ENCODE assay signal across 7 cellular contexts in genomic region chr1:143502038-143502437, GRCh38.
DNase-seq lines count a peak whose midpoint lies in the region; ATAC-seq, FAIRE-seq and TF ChIP-seq lines count a peak whose summit lies in the region.
"Not testable (repeated sequence)": the region's sequence is repeated elsewhere in the genome, so short reads cannot be mapped to it uniquely, and the experiment has no call there.

No MANE protein-coding gene starts in this region.

- H3K9me3 ChIP-seq in small intestine (ENCODE audit: control insufficient read depth, low read depth), result not testable (repeated sequence)

- H3K9me3 Mint-ChIP-seq in Calu3 (ENCODE audit: low read depth, unreplicated experiment) (peaks cover 22% of the 10 kb centered on the region), naive B cell (peaks cover 15 to 29% (median 24%) of the 10 kb centered on the region in 7 donors)
- H3K9me3 Mint-ChIP-seq in activated CD4-positive, alpha-beta T cell treated with anti-CD3 and anti-CD28 coated beads, Interleukin-2, amount 10 ng/mL, durations not matched to agents 24 days and 14 days, result peaks cover 28% of the 10 kb centered on the region
- H3K9me3 Mint-ChIP-seq in activated CD8-positive, alpha-beta memory T cell treated with anti-CD3 and anti-CD28 coated beads, Interleukin-2, amount 10 ng/mL, durations not matched to agents 7 days and 5 days (ENCODE audit: low read depth), result peaks cover 21% of the 10 kb centered on the region
- H3K9me3 Mint-ChIP-seq in activated naive CD4-positive, alpha-beta T cell treated with anti-CD3 and anti-CD28 coated beads, Interleukin-2, amount 50 U/mL, for 24 hours, result peaks cover 26% of the 10 kb centered on the region
- peaks cover 26% of the 10 kb centered on the region for H3K9me3 Mint-ChIP-seq in central memory CD8-positive, alpha-beta T cell

- not testable (repeated sequence) for ATAC-seq in activated CD8-positive, alpha-beta memory T cell treated with anti-CD3 and anti-CD28 coated beads, Interleukin-2, amount 10 ng/mL, durations not matched to agents 7 days and 5 days; central memory CD8-positive, alpha-beta T cell (replicated peaks; ENCODE audit: extremely low read depth, poor library complexity, severe bottlenecking); naive B cell (ENCODE audit: low read depth in 2 of 2)

- not testable (repeated sequence) for BruUV-seq in Calu3 (replicated peaks; lab: Mats Ljungman, UMichigan)

- not testable (repeated sequence) for H3K27ac ChIP-seq in small intestine (ENCODE audit: low read depth in 1 of 2, low read length in 1 of 2)

- H3K4me3 Mint-ChIP-seq in Calu3 (ENCODE audit: low read depth, unreplicated experiment); activated CD4-positive, alpha-beta T cell treated with anti-CD3 and anti-CD28 coated beads, Interleukin-2, amount 10 ng/mL, durations not matched to agents 24 days and 14 days; activated CD8-positive, alpha-beta memory T cell treated with anti-CD3 and anti-CD28 coated beads, Interleukin-2, amount 10 ng/mL, durations not matched to agents 7 days and 5 days; activated naive CD4-positive, alpha-beta T cell treated with anti-CD3 and anti-CD28 coated beads, Interleukin-2, amount 50 U/mL, for 24 hours; naive B cell: not testable (repeated sequence)
- peak overlapping the region; percentile 3 for H3K4me3 Mint-ChIP-seq in central memory CD8-positive, alpha-beta T cell

- not testable (repeated sequence) for DNase-seq in Calu3; activated CD4-positive, alpha-beta T cell treated with anti-CD3 and anti-CD28 coated beads, Interleukin-2, amount 10 ng/mL, durations not matched to agents 24 days and 14 days; activated CD8-positive, alpha-beta memory T cell treated with anti-CD3 and anti-CD28 coated beads, Interleukin-2, amount 10 ng/mL, durations not matched to agents 7 days and 5 days; central memory CD8-positive, alpha-beta T cell (ENCODE audit: low spot score in 2 of 2); naive B cell; small intestine

- H3K4me1 Mint-ChIP-seq in Calu3 (ENCODE audit: low read depth, unreplicated experiment); activated CD4-positive, alpha-beta T cell treated with anti-CD3 and anti-CD28 coated beads, Interleukin-2, amount 10 ng/mL, durations not matched to agents 24 days and 14 days; activated CD8-positive, alpha-beta memory T cell treated with anti-CD3 and anti-CD28 coated beads, Interleukin-2, amount 10 ng/mL, durations not matched to agents 7 days and 5 days; activated naive CD4-positive, alpha-beta T cell treated with anti-CD3 and anti-CD28 coated beads, Interleukin-2, amount 50 U/mL, for 24 hours; central memory CD8-positive, alpha-beta T cell: not testable (repeated sequence)
- H3K4me1 Mint-ChIP-seq in naive B cell, result peaks cover 0 to 16% (median 6%) of the 10 kb centered on the region in 3 donors

- H3K4me3 ChIP-seq in small intestine (ENCODE audit: low read depth in 1 of 2, low read length in 2 of 2), result not testable (repeated sequence)

- 67 to 74% (median 72%) methylated on average over 3 of the region's 4 CpGs for WGBS in small intestine, 3 donors

- H3K27me3 Mint-ChIP-seq in Calu3 (ENCODE audit: unreplicated experiment) (peaks cover 19% of the 10 kb centered on the region), naive B cell (peaks cover 4 to 24% (median 22%) of the 10 kb centered on the region in 3 donors)
- H3K27me3 Mint-ChIP-seq in activated CD4-positive, alpha-beta T cell treated with anti-CD3 and anti-CD28 coated beads, Interleukin-2, amount 10 ng/mL, durations not matched to agents 24 days and 14 days, result peaks cover 15% of the 10 kb centered on the region
- peaks cover 19% of the 10 kb centered on the region for H3K27me3 Mint-ChIP-seq in activated CD8-positive, alpha-beta memory T cell treated with anti-CD3 and anti-CD28 coated beads, Interleukin-2, amount 10 ng/mL, durations not matched to agents 7 days and 5 days
- H3K27me3 Mint-ChIP-seq in activated naive CD4-positive, alpha-beta T cell treated with anti-CD3 and anti-CD28 coated beads, Interleukin-2, amount 50 U/mL, for 24 hours, result peaks cover 11% of the 10 kb centered on the region
- H3K27me3 Mint-ChIP-seq in central memory CD8-positive, alpha-beta T cell, result peaks cover 33% of the 10 kb centered on the region

- H3K27ac Mint-ChIP-seq in Calu3 (ENCODE audit: unreplicated experiment) (peak overlapping the region; percentile 31), naive B cell (peak overlapping the region in 5 of 6 donors; percentile 0 to 83 (median 66))
- H3K27ac Mint-ChIP-seq in activated CD4-positive, alpha-beta T cell treated with anti-CD3 and anti-CD28 coated beads, Interleukin-2, amount 10 ng/mL, durations not matched to agents 24 days and 14 days, result peak overlapping the region; percentile 2
- H3K27ac Mint-ChIP-seq in activated CD8-positive, alpha-beta memory T cell treated with anti-CD3 and anti-CD28 coated beads, Interleukin-2, amount 10 ng/mL, durations not matched to agents 7 days and 5 days, result peak overlapping the region; percentile 33
- peak overlapping the region; percentile 20 for H3K27ac Mint-ChIP-seq in activated naive CD4-positive, alpha-beta T cell treated with anti-CD3 and anti-CD28 coated beads, Interleukin-2, amount 50 U/mL, for 24 hours
- H3K27ac Mint-ChIP-seq in central memory CD8-positive, alpha-beta T cell (ENCODE audit: low read depth), result peak overlapping the region; percentile 67

- H3K36me3 Mint-ChIP-seq in Calu3 (ENCODE audit: insufficient read depth, unreplicated experiment), result peaks cover 18% of the 10 kb centered on the region
- peaks cover 14% of the 10 kb centered on the region for H3K36me3 Mint-ChIP-seq in activated CD4-positive, alpha-beta T cell treated with anti-CD3 and anti-CD28 coated beads, Interleukin-2, amount 10 ng/mL, durations not matched to agents 24 days and 14 days (ENCODE audit: low read depth)
- H3K36me3 Mint-ChIP-seq in activated CD8-positive, alpha-beta memory T cell treated with anti-CD3 and anti-CD28 coated beads, Interleukin-2, amount 10 ng/mL, durations not matched to agents 7 days and 5 days, result peaks cover 15% of the 10 kb centered on the region
- H3K36me3 Mint-ChIP-seq in activated naive CD4-positive, alpha-beta T cell treated with anti-CD3 and anti-CD28 coated beads, Interleukin-2, amount 50 U/mL, for 24 hours, result not testable (repeated sequence)
- H3K36me3 Mint-ChIP-seq in central memory CD8-positive, alpha-beta T cell (ENCODE audit: insufficient read depth), result peaks cover 13% of the 10 kb centered on the region
- peaks cover 18 to 33% of the 10 kb centered on the region in 2 donors for H3K36me3 Mint-ChIP-seq in naive B cell

- TF ChIP-seq CTCF in Calu3 (IDR thresholded peaks at IDR 0.05; ENCODE audit: unreplicated experiment), result not testable (repeated sequence)

- peak; percentile 51 for FAIRE-seq in small intestine (lab: Jason Lieb, UNC)

- H3K27me3 ChIP-seq in small intestine (ENCODE audit: control insufficient read depth in 2 of 2, insufficient read depth in 2 of 2, low read length in 2 of 2), result not testable (repeated sequence)

- H3K36me3 ChIP-seq in small intestine (ENCODE audit: control insufficient read depth in 2 of 2, insufficient read depth in 2 of 2, low read length in 2 of 2), result not testable (repeated sequence)

- intact Hi-C loops in Calu3 (cut with micrococcal nuclease; ENCODE audit: unreplicated experiment); activated CD4-positive, alpha-beta T cell treated with anti-CD3 and anti-CD28 coated beads, Interleukin-2, amount 10 ng/mL, durations not matched to agents 24 days and 14 days (cut with micrococcal nuclease): not testable (repeated sequence)

- CTCF ChIA-PET in Calu3 (lab: Charles Lee); activated CD8-positive, alpha-beta memory T cell treated with anti-CD3 and anti-CD28 coated beads, Interleukin-2, amount 10 ng/mL, durations not matched to agents 7 days and 5 days (lab: Charles Lee): not testable (repeated sequence)

- H3K4me1 ChIP-seq in small intestine (ENCODE audit: control insufficient read depth in 2 of 2, insufficient read depth in 1 of 2, low read depth in 1 of 2, low read length in 1 of 2), result not testable (repeated sequence)

Comparison
In these comparisons a context has a peak if more than half of its experiments do, and no peak if none do; other contexts are left out.
1. H3K27ac Mint-ChIP-seq: peak in every context shown above with its lines; median percentile 67 in central memory CD8-positive, alpha-beta T cell; 66 in naive B cell; 33 in activated CD8-positive, alpha-beta memory T cell treated with anti-CD3 and anti-CD28 coated beads, Interleukin-2, amount 10 ng/mL, durations not matched to agents 7 days and 5 days; 31 in Calu3; 20 in activated naive CD4-positive, alpha-beta T cell treated with anti-CD3 and anti-CD28 coated beads, Interleukin-2, amount 50 U/mL, for 24 hours; 2 in activated CD4-positive, alpha-beta T cell treated with anti-CD3 and anti-CD28 coated beads, Interleukin-2, amount 10 ng/mL, durations not matched to agents 24 days and 14 days.